24 cellular contexts compared by ENCODE assay signal in genomic region chr16:86224126-86224525, GRCh38.
DNase-seq lines count a peak whose midpoint lies in the region; ATAC-seq, FAIRE-seq and TF ChIP-seq lines count a peak whose summit lies in the region.
"Had no signal": no experiment of that assay in that cellular context is flagged by ENCODE, and none has a peak within 500 bp of the region (broad histone marks: within the 10 kb centered on the region; RNA-seq: fewer than 3 reads in every experiment).

No MANE protein-coding gene starts in this region.

- H3K36me3 ChIP-seq in GM12878 (ENCODE audit: control insufficient read depth in 2 of 2, insufficient read depth in 2 of 2, low read length in 1 of 2) (no peaks in the 10 kb centered on the region), mucosa of rectum (ENCODE audit: control insufficient read depth in 2 of 2, insufficient read depth in 2 of 2, low read length in 2 of 2) (no peaks in the 10 kb centered on the region), Karpas-422 (ENCODE audit: insufficient read depth, low read length) (no peaks in the 10 kb centered on the region)
- H3K36me3 ChIP-seq: heart left ventricle, neutrophil had no signal

- no peak for TF ChIP-seq EP300 in GM12878 (IDR thresholded peaks at IDR 0.05; ENCODE audit: borderline replicate concordance in 1 of 2, control insufficient read depth in 1 of 2, low read depth in 2 of 2, low read length in 2 of 2)

- H2BK20ac ChIP-seq in H9 (ENCODE audit: low read depth, low read length, poor library complexity, severe bottlenecking), result no peak overlapping the region

- no peaks in the 10 kb centered on the region for H3K79me2 ChIP-seq in H9 (ENCODE audit: insufficient read depth, low read length)
- no peaks in the 10 kb centered on the region for H3K79me2 ChIP-seq in GM12878 (ENCODE audit: control insufficient read depth, insufficient read depth, low read length)
- H3K79me2 ChIP-seq in Karpas-422 (ENCODE audit: low read length), result no peaks in the 10 kb centered on the region

- no peak overlapping the region for H3K14ac ChIP-seq in H9 (ENCODE audit: insufficient read depth, low read length)

- H3K27me3 Mint-ChIP-seq in H9 (ENCODE audit: low read depth), result peaks cover 28% of the 10 kb centered on the region

- H4K20me1 ChIP-seq in H9 (ENCODE audit: control insufficient read depth, insufficient read depth, insufficient read length) (no peaks in the 10 kb centered on the region), GM12878 (ENCODE audit: control insufficient read depth, insufficient read depth) (no peaks in the 10 kb centered on the region), Karpas-422 (ENCODE audit: insufficient read depth, low read depth, low read length) (no peaks in the 10 kb centered on the region)

- H3K9me3 Mint-ChIP-seq in H9, result no peaks in the 10 kb centered on the region; a peak in 1 of 5 replicates
- H3K9me3 Mint-ChIP-seq: activated naive CD4-positive, alpha-beta T cell treated with anti-CD3 and anti-CD28 coated beads for 36 hours; activated T-cell treated with anti-CD3 and anti-CD28 coated beads, Interleukin-2, amount 50 U/mL, for 24 hours; T-helper 1 cell treated with Interleukin-12 subunit alpha and Interleukin-12 subunit beta and Interleukin-4 antibody, amounts not matched to agents 30 μg/mL and 1 μg/mL, for 36 hours had no signal

- no peaks in the 10 kb centered on the region for H3K9me2 ChIP-seq in Karpas-422 (replicated peaks; ENCODE audit: insufficient read depth, low read length)

- no peak for TF ChIP-seq RAD21 in GM12878 (IDR thresholded peaks at IDR 0.05; ENCODE audit: insufficient read depth, low read depth, low read length)

- ATAC-seq in GM12878 (peak; percentile 45), GM21529 (IDR thresholded peaks at IDR 0.05; ENCODE audit: unreplicated experiment) (no peak)
- ATAC-seq: activated CD4-positive, alpha-beta T cell treated with anti-CD3 and anti-CD28 coated beads for 36 hours had no signal

- no peak for FAIRE-seq in GM12878 (lab: Jason Lieb, UNC)
- FAIRE-seq: D721Med, GM19239, RCC 7860 had no signal

- H2BK12ac ChIP-seq in H9 (ENCODE audit: insufficient read length, low read depth, low read length), result no peak overlapping the region

- TF ChIP-seq CTCF in AG09319 (IDR thresholded peaks at IDR 0.05; ENCODE audit: low read depth, low read length), result peak; percentile 10
- peak; percentile 22; the same call in 1 of the 3 replicates for TF ChIP-seq CTCF in H9 (conservative IDR thresholded peaks at IDR 0.05)
- TF ChIP-seq CTCF in GM12878 (IDR thresholded peaks at IDR 0.05 in 2 of 3, conservative IDR thresholded peaks at IDR 0.05 in 1 of 3; ENCODE audit: control insufficient read depth in 2 of 3, extremely low read depth in 1 of 3, insufficient read depth in 1 of 3, low read depth in 3 of 3, low read length in 3 of 3), result 0 out of 6 replicates have a peak, but pooled peaks of 1 of the 3 experiments have one; percentile 8

- no peaks in the 10 kb centered on the region for H3K4me1 ChIP-seq in H9 (ENCODE audit: insufficient read depth, low read length)
- no peaks in the 10 kb centered on the region for H3K4me1 ChIP-seq in GM12878 (ENCODE audit: control insufficient read depth, insufficient read depth, low read length)
- peaks cover 2 to 4% of the 10 kb centered on the region in 2 donors for H3K4me1 ChIP-seq in mucosa of rectum (ENCODE audit: control insufficient read depth in 2 of 2, insufficient read depth in 2 of 2, low read length in 2 of 2)
- no peaks in the 10 kb centered on the region for H3K4me1 ChIP-seq in Karpas-422 (ENCODE audit: low read length)
- H3K4me1 ChIP-seq: heart left ventricle had no signal

- H3K79me1 ChIP-seq in H9 (ENCODE audit: insufficient read depth, low read depth, low read length, poor library complexity, severe bottlenecking), result no peaks in the 10 kb centered on the region

- no peak overlapping the region for H2BK5ac ChIP-seq in H9 (ENCODE audit: insufficient read length, low read length)

- H4K5ac ChIP-seq in H9 (ENCODE audit: insufficient read length, low read depth, low read length), result no peak overlapping the region

- SMC1A ChIA-PET in GM12878 (lab: Charles Lee; ENCODE audit: uncharacterized antibody, unreplicated experiment), result no interaction called here

- H3K27ac Mint-ChIP-seq in H9, result no peak overlapping the region
- H3K27ac Mint-ChIP-seq: activated CD4-positive, alpha-beta T cell treated with anti-CD3 and anti-CD28 coated beads for 36 hours; activated naive CD4-positive, alpha-beta T cell treated with anti-CD3 and anti-CD28 coated beads for 36 hours; activated T-cell treated with anti-CD3 and anti-CD28 coated beads, Interleukin-2, amount 50 U/mL, for 24 hours; T-helper 1 cell treated with Interleukin-12 subunit alpha and Interleukin-12 subunit beta and Interleukin-4 antibody, amounts not matched to agents 30 μg/mL and 1 μg/mL, for 36 hours had no signal

- H3K36me3 Mint-ChIP-seq in H9 (ENCODE audit: insufficient read depth in 1 of 3, low read depth in 3 of 3), result no peaks in the 10 kb centered on the region

- no peak overlapping the region for H2AK5ac ChIP-seq in H9 (ENCODE audit: insufficient read length, low read length)

- no peaks in the 10 kb centered on the region for H3K23me2 ChIP-seq in H9 (ENCODE audit: insufficient read length, low read depth, low read length, poor library complexity, severe bottlenecking)

- H3K4me1 Mint-ChIP-seq in H9, result peaks cover 0 to 20% of the 10 kb centered on the region in 2 experiments; a peak in 2 of 4 replicates
- H3K4me1 Mint-ChIP-seq: activated CD4-positive, alpha-beta T cell treated with anti-CD3 and anti-CD28 coated beads for 36 hours had no signal

- no peak overlapping the region for H3K4me3 ChIP-seq in GM12878
- no peak overlapping the region for H3K4me3 ChIP-seq in mucosa of rectum (ENCODE audit: low read length in 2 of 2)
- H3K4me3 ChIP-seq in Karpas-422 (ENCODE audit: low read length), result no peak overlapping the region
- H3K4me3 ChIP-seq: heart left ventricle, SK-N-MC had no signal

- no peaks in the 10 kb centered on the region for H3K27me3 ChIP-seq in H9 (ENCODE audit: insufficient read depth, low read length)
- peaks cover 1 to 3% of the 10 kb centered on the region in 2 experiments; a peak in 2 of 4 replicates for H3K27me3 ChIP-seq in GM12878 (replicated peaks in 1 of 2; ENCODE audit: control insufficient read depth in 2 of 2, insufficient read depth in 2 of 2, low read length in 1 of 2)
- no peaks in the 10 kb centered on the region for H3K27me3 ChIP-seq in mucosa of rectum (ENCODE audit: control insufficient read depth in 2 of 2, insufficient read depth in 2 of 2, low read length in 2 of 2)
- no peaks in the 10 kb centered on the region for H3K27me3 ChIP-seq in Karpas-422 (ENCODE audit: low read length)

- RAD21 ChIA-PET in GM12878 (lab: Charles Lee; ENCODE audit: unreplicated experiment), result no interaction called here

- no peak overlapping the region for H3K4me2 ChIP-seq in H9 (ENCODE audit: insufficient read depth, insufficient read length, low read length)
- H3K4me2 ChIP-seq in GM12878 (ENCODE audit: control insufficient read depth, insufficient read depth), result no peak overlapping the region
- H3K4me2 ChIP-seq in Karpas-422 (ENCODE audit: low read depth, low read length, poor library complexity, severe bottlenecking), result no peak overlapping the region

- POLR2A ChIA-PET in GM12878 (lab: Charles Lee), result no interaction called here

- H3T11ph ChIP-seq in H9 (ENCODE audit: low read length), result no peak overlapping the region

- H2AFZ ChIP-seq in H9 (ENCODE audit: low read length) (no peak overlapping the region), GM12878 (ENCODE audit: control insufficient read depth, low read depth, low read length) (no peak overlapping the region), Karpas-422 (ENCODE audit: low read length) (no peak overlapping the region)

- no peak overlapping the region for H3K9ac ChIP-seq in H9 (ENCODE audit: extremely low read depth, insufficient read length, low read length)
- no peak overlapping the region for H3K9ac ChIP-seq in GM12878 (ENCODE audit: control insufficient read depth, insufficient read depth, low read length)
- no peak overlapping the region for H3K9ac ChIP-seq in mucosa of rectum (ENCODE audit: low read depth in 1 of 2, low read length in 2 of 2)
- no peak overlapping the region for H3K9ac ChIP-seq in Karpas-422 (ENCODE audit: low read length)

- DNase-seq in AG09319 (ENCODE audit: extremely low read depth, low read depth) (no peak), H9 (no peak), GM12878 (ENCODE audit: low read depth, low spot score) (no peak), Karpas-422 (no peak), T1000 (lab: John Stamatoyannopoulos, UW) (no peak)
- no peak for DNase-seq in stimulated activated CD4-positive, alpha-beta T cell treated with anti-CD3 and anti-CD28 coated beads, Interleukin-15, amount 100 ng/mL, for 24 hours
- DNase-seq: activated CD4-positive, alpha-beta T cell treated with anti-CD3 and anti-CD28 coated beads for 36 hours; activated naive CD4-positive, alpha-beta T cell treated with anti-CD3 and anti-CD28 coated beads for 36 hours; activated T-cell treated with anti-CD3 and anti-CD28 coated beads, Interleukin-2, amount 50 U/mL, for 24 hours; heart left ventricle; mammary epithelial cell; NCI-H1105; NCI-H1930; NCI-H69; stimulated activated CD4-positive, alpha-beta T cell treated with anti-CD3 and anti-CD28 coated beads, Interleukin-2, amount 100 ng/mL, for 24 hours had no signal

- no peak overlapping the region for H2BK120ac ChIP-seq in H9 (ENCODE audit: low read depth, low read length, poor library complexity, severe bottlenecking)

- H3K9me3 ChIP-seq in H9 (ENCODE audit: control insufficient read depth, low read depth, low read length) (no peaks in the 10 kb centered on the region), GM12878 (replicated peaks; ENCODE audit: control insufficient read depth, insufficient read depth, low read length) (no peaks in the 10 kb centered on the region; the same call in 2 of the 3 replicates), mucosa of rectum (ENCODE audit: control insufficient read depth in 2 of 2, low read length in 2 of 2) (no peaks in the 10 kb centered on the region), Karpas-422 (ENCODE audit: low read length) (no peaks in the 10 kb centered on the region)
- H3K9me3 ChIP-seq: heart left ventricle, neutrophil had no signal

- H3K4ac ChIP-seq in H9 (ENCODE audit: low read depth, low read length), result no peak overlapping the region

- in situ Hi-C loops in GM12878 (cut with MboI), result no loop called here

- no peak for TF ChIP-seq POLR2A in GM12878 (IDR thresholded peaks at IDR 0.05; ENCODE audit: low read depth, low read length)

- H3K27ac ChIP-seq in H9 (ENCODE audit: insufficient read length, low read depth, low read length), result no peak overlapping the region
- no peak overlapping the region for H3K27ac ChIP-seq in GM12878 (ENCODE audit: control insufficient read depth, insufficient read depth)
- peak overlapping the region; percentile 23 to 59 for H3K27ac ChIP-seq in mucosa of rectum (ENCODE audit: low read depth in 2 of 2, low read length in 2 of 2)
- no peak overlapping the region for H3K27ac ChIP-seq in Karpas-422 (ENCODE audit: low read length)
- H3K27ac ChIP-seq: C4-2B, heart left ventricle, neutrophil, SK-N-MC had no signal

- no peak overlapping the region for H3K23ac ChIP-seq in H9 (ENCODE audit: insufficient read length, low read depth, low read length)

- H4K91ac ChIP-seq in H9 (ENCODE audit: insufficient read length, low read depth, low read length), result no peak overlapping the region

- WGBS in H9 (ENCODE audit: extremely low coverage, insufficient read length, low lambda C conversion rate), result no CpG with 5 or more reads among the region's 5 CpGs
- 16% methylated on average over 5 of the region's 5 CpGs for WGBS in GM12878 (ENCODE audit: insufficient coverage, insufficient replicate concordance, low lambda C conversion rate, missing lambda C conversion rate)

- CTCF ChIA-PET in GM12878 (lab: Yijun Ruan, JAX), result no interaction called here

- intact Hi-C loops in GM12878 (cut with micrococcal nuclease; ENCODE audit: unreplicated experiment), result no loop called here

- H3K56ac ChIP-seq in H9 (ENCODE audit: insufficient read length, low read depth, low read length), result no peak overlapping the region

- no peak overlapping the region for H3K4me3 Mint-ChIP-seq in H9
- H3K4me3 Mint-ChIP-seq: activated CD4-positive, alpha-beta T cell treated with anti-CD3 and anti-CD28 coated beads for 36 hours; activated naive CD4-positive, alpha-beta T cell treated with anti-CD3 and anti-CD28 coated beads for 36 hours; activated T-cell treated with anti-CD3 and anti-CD28 coated beads, Interleukin-2, amount 50 U/mL, for 24 hours; T-helper 1 cell treated with Interleukin-12 subunit alpha and Interleukin-12 subunit beta and Interleukin-4 antibody, amounts not matched to agents 30 μg/mL and 1 μg/mL, for 36 hours had no signal

- no peak overlapping the region for H3K18ac ChIP-seq in H9 (ENCODE audit: insufficient read length, low read depth, low read length)

- no TSS peak for BruUV-seq in GM12878 (replicated peaks; lab: Mats Ljungman, UMichigan)

- H4K8ac ChIP-seq in H9 (replicated peaks; ENCODE audit: insufficient read length, low read depth, low read length), result no peak overlapping the region

- H2BK15ac ChIP-seq in H9 (ENCODE audit: low read depth, low read length), result no peak overlapping the region

Comparison
In these comparisons a context has a peak if more than half of its experiments do, and no peak if none do; other contexts are left out.
1. H3K27ac ChIP-seq: peak in mucosa of rectum (2 of 2); none in H9 (single experiment), GM12878 (single experiment) and Karpas-422 (single experiment).